Comparison of ENCODE assay signal across 15 cellular contexts in the genomic region with DNA sequence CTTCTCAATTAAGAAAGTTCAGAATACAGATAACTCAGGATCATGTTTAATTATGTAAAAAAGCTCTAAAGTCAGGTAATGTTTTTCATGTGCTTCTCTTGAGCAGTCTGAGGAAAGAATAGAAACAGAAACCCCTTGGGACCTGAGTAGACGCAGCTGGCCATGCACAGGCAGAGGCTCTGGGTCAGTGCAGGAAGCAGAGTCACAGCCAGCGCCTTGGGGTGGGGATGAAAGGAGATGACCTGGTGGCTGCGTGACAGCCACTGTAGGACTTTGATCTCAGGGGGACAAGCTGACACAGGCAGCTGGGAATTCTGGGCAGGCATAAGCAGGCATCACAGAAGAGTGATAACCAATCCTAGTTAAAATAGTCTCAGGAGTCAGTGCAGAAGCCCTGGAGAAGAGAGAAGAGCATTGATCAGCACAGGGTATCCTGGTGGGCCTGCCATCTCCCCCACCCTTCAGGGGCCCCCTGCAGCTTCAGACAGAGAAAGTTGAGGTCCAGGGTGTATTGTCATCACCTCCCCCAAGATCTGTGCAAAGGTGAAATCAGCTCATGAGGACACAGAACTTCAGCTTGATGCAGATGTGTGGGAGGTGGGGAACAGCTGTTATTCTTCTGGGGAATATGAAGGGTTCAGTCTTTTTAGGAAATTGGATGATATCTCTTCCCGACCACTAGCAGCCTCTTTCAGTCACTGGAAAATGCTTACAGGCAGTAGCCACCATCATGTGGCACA. TPM values are rescaled to one million over a fixed set of nuclear protein-coding genes. Genes with fewer than 3 reads are reported as not detected.
DNase-seq lines count a peak whose midpoint lies in the region; ATAC-seq and TF ChIP-seq lines count a peak whose summit lies in the region.
"Had no signal": no experiment of that assay in that cellular context is flagged by ENCODE, and none has a peak within 500 bp of the region (broad histone marks: within the 10 kb centered on the region; RNA-seq: fewer than 3 reads in every experiment).

No MANE protein-coding gene starts in this region.

- TF ChIP-seq CTCF in MM.1S (IDR thresholded peaks at IDR 0.05; ENCODE audit: low read length) (no peak), spleen (IDR thresholded peaks at IDR 0.05 in 8 of 11, conservative IDR thresholded peaks at IDR 0.05 in 3 of 11) (no peak), colonic mucosa (IDR thresholded peaks at IDR 0.05) (no peak)

- peak overlapping the region; percentile 20; the same call in 1 of the 2 replicates for H3K27ac ChIP-seq in MM.1S (ENCODE audit: low read length)
- H3K27ac ChIP-seq in spleen = peak overlapping the region in 3 of 8 donors; percentile 32 to 48 (median 44)
- no peak overlapping the region for H3K27ac ChIP-seq in colonic mucosa
- H3K27ac ChIP-seq: A549, tibial nerve had no signal

- H3K4me3 ChIP-seq in MM.1S (ENCODE audit: low read length) = no peak overlapping the region
- no peak overlapping the region for H3K4me3 ChIP-seq in spleen
- no peak overlapping the region for H3K4me3 ChIP-seq in colonic mucosa
- H3K4me3 ChIP-seq: A549, tibial nerve had no signal

- H3K4me1 ChIP-seq in MM.1S (ENCODE audit: low read length) (0 out of 2 replicates have a peak, but pooled peaks cover 7% of the 10 kb centered on the region), spleen (peaks cover 0 to 19% (median 9%) of the 10 kb centered on the region in 6 donors), colonic mucosa (no peaks in the 10 kb centered on the region)
- H3K4me1 ChIP-seq: A549, tibial nerve had no signal

- ATAC-seq in activated T-cell treated with anti-CD3 and anti-CD28 coated beads, Interleukin-2, amount 50 U/mL, for 72 hours (replicated peaks in 1 of 2) = no peak
- ATAC-seq in HG02759 (IDR thresholded peaks at IDR 0.05; ENCODE audit: unreplicated experiment) (peak; percentile 56), GM19452 (IDR thresholded peaks at IDR 0.05; ENCODE audit: unreplicated experiment) (no peak)
- ATAC-seq: A549, HCT116 had no signal

- peaks cover 0 to 2% of the 10 kb centered on the region in 2 donors for H3K9me3 Mint-ChIP-seq in activated T-cell treated with anti-CD3 and anti-CD28 coated beads, Interleukin-2, amount 50 U/mL, for 72 hours

- no peak for DNase-seq in activated T-cell treated with anti-CD3 and anti-CD28 coated beads, Interleukin-2, amount 50 U/mL, for 72 hours
- DNase-seq in activated T-cell treated with anti-CD3 and anti-CD28 coated beads for 4 hours = no peak
- peak; percentile 79 for DNase-seq in MM.1S
- DNase-seq in spleen = peak; percentile 79
- DNase-seq in colonic mucosa = no peak
- DNase-seq in stimulated activated CD4-positive, alpha-beta T cell treated with anti-CD3 and anti-CD28 coated beads, Interleukin-12 subunit alpha, Interleukin-12 subunit beta, amount 100 ng/mL, for 4 hours = no peak
- DNase-seq: activated naive CD4-positive, alpha-beta T cell treated with anti-CD3 and anti-CD28 coated beads for 36 hours; NCI-H187 treated with DMSO at 0.1 percent for 48 hours; stimulated activated CD4-positive, alpha-beta T cell treated with anti-CD3 and anti-CD28 coated beads, Interleukin-15, amount 100 ng/mL, for 24 hours had no signal

- no peaks in the 10 kb centered on the region for H3F3A ChIP-seq in MM.1S (ENCODE audit: insufficient read depth, low read length)

- peak overlapping the region; percentile 63 for H3K27ac Mint-ChIP-seq in activated T-cell treated with anti-CD3 and anti-CD28 coated beads, Interleukin-2, amount 50 U/mL, for 72 hours
- H3K27ac Mint-ChIP-seq: activated naive CD4-positive, alpha-beta T cell treated with anti-CD3 and anti-CD28 coated beads for 36 hours had no signal

- H3K27me3 ChIP-seq in MM.1S (replicated peaks; ENCODE audit: insufficient read depth, low read length) (no peaks in the 10 kb centered on the region), spleen (replicated peaks in 1 of 7) (no peaks in the 10 kb centered on the region), colonic mucosa (no peaks in the 10 kb centered on the region)
- H3K27me3 ChIP-seq: tibial nerve had no signal

- H3K9ac ChIP-seq in MM.1S (ENCODE audit: low read length) (no peak overlapping the region), colonic mucosa (ENCODE audit: low read depth in 2 of 2, low read length in 2 of 2) (no peak overlapping the region)

- H3K4me3 Mint-ChIP-seq in activated T-cell treated with anti-CD3 and anti-CD28 coated beads, Interleukin-2, amount 50 U/mL, for 72 hours = peak overlapping the region in 1 of 2 donors; percentile 14
- H3K4me3 Mint-ChIP-seq: activated naive CD4-positive, alpha-beta T cell treated with anti-CD3 and anti-CD28 coated beads for 36 hours had no signal

- H3K9me2 ChIP-seq in MM.1S (replicated peaks; ENCODE audit: insufficient read depth, low read length) = no peaks in the 10 kb centered on the region

- peaks cover 0 to 3% of the 10 kb centered on the region in 2 donors for H3K36me3 Mint-ChIP-seq in activated T-cell treated with anti-CD3 and anti-CD28 coated beads, Interleukin-2, amount 50 U/mL, for 72 hours (ENCODE audit: insufficient read depth in 2 of 2)

- TF ChIP-seq POLR2A in spleen (IDR thresholded peaks at IDR 0.05) = no peak

- intact Hi-C loops in spleen (cut with DNase I; ENCODE audit: low total_unique reads) = no loop called here
- intact Hi-C loops in colonic mucosa (cut with DNase I) = no loop called here

- peaks cover 20% of the 10 kb centered on the region for H3K27me3 Mint-ChIP-seq in activated T-cell treated with anti-CD3 and anti-CD28 coated beads, Interleukin-2, amount 50 U/mL, for 72 hours (ENCODE audit: low read depth)

- no peaks in the 10 kb centered on the region for H4K20me1 ChIP-seq in MM.1S (ENCODE audit: insufficient read depth, low read length)

- WGBS in spleen, 5 donors = 35 to 63% (median 56%) methylated on average over 4 of the region's 4 CpGs

- no peaks in the 10 kb centered on the region for H3K9me3 ChIP-seq in MM.1S (replicated peaks; ENCODE audit: insufficient read depth, low read length)
- peaks cover 0 to 6% (median 0%) of the 10 kb centered on the region in 8 donors for H3K9me3 ChIP-seq in spleen
- H3K9me3 ChIP-seq in colonic mucosa = no peaks in the 10 kb centered on the region
- H3K9me3 ChIP-seq: A549, tibial nerve had no signal

- H3K4me2 ChIP-seq in MM.1S (ENCODE audit: low read depth, low read length) = peak overlapping the region; percentile 5; the same call in 1 of the 2 replicates
- H3K4me2 ChIP-seq: A549 had no signal

- H2AFZ ChIP-seq in MM.1S (ENCODE audit: low read length) = no peak overlapping the region

- H3K79me2 ChIP-seq in MM.1S (ENCODE audit: low read length) = no peaks in the 10 kb centered on the region

- H3K4me1 Mint-ChIP-seq in activated T-cell treated with anti-CD3 and anti-CD28 coated beads, Interleukin-2, amount 50 U/mL, for 72 hours (ENCODE audit: low read depth) = peaks cover 8% of the 10 kb centered on the region

- H3K36me3 ChIP-seq in MM.1S (replicated peaks; ENCODE audit: insufficient read depth, low read length) (no peaks in the 10 kb centered on the region), spleen (peaks cover 0 to 6% (median 0%) of the 10 kb centered on the region in 6 donors), colonic mucosa (no peaks in the 10 kb centered on the region)
- H3K36me3 ChIP-seq: tibial nerve had no signal

RNA-seq across cellular contexts. Expression of gene HLA-DQB1, which starts 6.4 kb away (rescaled TPM):
- total RNA-seq in activated T-cell treated with anti-CD3 and anti-CD28 coated beads, Interleukin-2, amount 50 U/mL, for 72 hours = 1 to 10 TPM; 2.5 to 2.9 TPM
- total RNA-seq in spleen (100 to 1,000 TPM in 4 of 7 donors, 10 to 100 TPM in 2, 1 to 10 TPM in 1; 6.1 to 271 (median 120) TPM), colonic mucosa (1 to 10 TPM; 1.8 to 6.5 TPM)
- polyA plus RNA-seq in spleen = 1,000 to 10,000 TPM in 1 of 3 donors, 100 to 1,000 TPM in 2; 383 to 1,152 (median 620) TPM
- total RNA-seq: endothelial cell of umbilical vein had no signal
- polyA plus RNA-seq: A549, endothelial cell of umbilical vein had no signal

RNA-seq across cellular contexts. Expression of gene HLA-DQA1, which starts 22.8 kb away (rescaled TPM):
- 1 to 10 TPM; 2.2 to 3.7 TPM for total RNA-seq in activated T-cell treated with anti-CD3 and anti-CD28 coated beads, Interleukin-2, amount 50 U/mL, for 72 hours
- 100 to 1,000 TPM in 6 of 7 donors, 10 to 100 TPM in 1; 19.1 to 340 (median 196) TPM for total RNA-seq in spleen
- 100 to 1,000 TPM; 249 to 441 (median 420) TPM for polyA plus RNA-seq in spleen
- 10 to 100 TPM in 1 of 2 donors, 1 to 10 TPM in 1; 8.1 to 13.5 TPM for total RNA-seq in colonic mucosa
- total RNA-seq: endothelial cell of umbilical vein had no signal
- polyA plus RNA-seq: A549, endothelial cell of umbilical vein had no signal

Comparison
In these comparisons a context has a peak if more than half of its experiments do, and no peak if none do; other contexts are left out.
1. DNase-seq: peak in MM.1S (single experiment) and spleen (single experiment); none in activated T-cell treated with anti-CD3 and anti-CD28 coated beads, Interleukin-2, amount 50 U/mL, for 72 hours (0 of 2), activated T-cell treated with anti-CD3 and anti-CD28 coated beads for 4 hours (single experiment), colonic mucosa (single experiment) and stimulated activated CD4-positive, alpha-beta T cell treated with anti-CD3 and anti-CD28 coated beads, Interleukin-12 subunit alpha, Interleukin-12 subunit beta, amount 100 ng/mL, for 4 hours (single experiment).